ENCODE assay signal across 9 cellular contexts in the genomic region with DNA sequence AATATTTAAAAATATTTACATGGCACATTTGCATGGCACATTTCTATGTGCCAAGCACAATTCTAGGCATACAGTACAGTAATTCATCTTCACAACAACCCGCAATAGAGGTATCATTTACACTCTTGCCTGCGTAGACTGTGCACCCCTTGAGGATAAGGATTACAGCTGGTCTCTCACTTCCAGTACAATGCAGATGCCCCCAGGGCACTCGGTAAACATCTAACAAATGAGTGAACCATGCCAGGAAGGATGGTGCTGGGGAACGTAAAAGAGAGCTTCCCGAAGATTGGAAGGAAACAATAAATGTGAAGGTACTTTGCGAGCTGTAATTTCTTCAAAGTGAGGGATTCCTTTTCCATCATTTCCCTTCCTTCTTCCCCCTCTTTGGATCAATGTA. TPM values are rescaled to one million over a fixed set of nuclear protein-coding genes. Genes with fewer than 3 reads are reported as not detected.
DNase-seq lines count a peak whose midpoint lies in the region; ATAC-seq and TF ChIP-seq lines count a peak whose summit lies in the region.
"Had no signal": no experiment of that assay in that cellular context is flagged by ENCODE, and none has a peak within 500 bp of the region (broad histone marks: within the 10 kb centered on the region; RNA-seq: fewer than 3 reads in every experiment).

No MANE protein-coding gene starts in this region.

- TF ChIP-seq POLR2A in testis (IDR thresholded peaks at IDR 0.05) = no peak
- no peak for TF ChIP-seq POLR2A in ovary (IDR thresholded peaks at IDR 0.05)

- H3K36me3 ChIP-seq in testis (ENCODE audit: low read depth, missing control alignments) (no peaks in the 10 kb centered on the region), ovary (no peaks in the 10 kb centered on the region)

- H3K9me3 ChIP-seq in testis (no peaks in the 10 kb centered on the region), ovary (no peaks in the 10 kb centered on the region)

- H3K4me3 ChIP-seq in iPS-11a (ENCODE audit: low read depth, low read length) (peak overlapping the region; percentile 74), testis (peak overlapping the region; percentile 96 to 99), ovary (no peak overlapping the region)

- no peaks in the 10 kb centered on the region for H3K27me3 ChIP-seq in testis
- no peaks in the 10 kb centered on the region for H3K27me3 ChIP-seq in ovary

- peak overlapping the region; percentile 77 for H3K27ac Mint-ChIP-seq in activated B cell treated with CpG ODN at 0.5 μM for 24 hours

- DNase-seq in activated CD8-positive, alpha-beta memory T cell treated with anti-CD3 and anti-CD28 coated beads for 24 hours = peak; percentile 47
- DNase-seq in activated CD8-positive, alpha-beta memory T cell treated with anti-CD3 and anti-CD28 coated beads, Interleukin-2, amount 50 U/mL, for 4 hours = no peak
- DNase-seq in activated B cell treated with CpG ODN at 0.5 μM for 24 hours (no peak), testis (no peak), NCI-H510A (lab: John Stamatoyannopoulos, UW) (no peak), ovary (no peak)

- no peaks in the 10 kb centered on the region for H3K27me3 Mint-ChIP-seq in activated B cell treated with CpG ODN at 0.5 μM for 24 hours

- WGBS in testis, 2 donors = 34 to 39% methylated on average over 6 of the region's 6 CpGs
- 39 to 41% (median 41%) methylated on average over 6 of the region's 6 CpGs for WGBS in ovary, 3 donors

- peaks cover 61% of the 10 kb centered on the region for H3K4me1 Mint-ChIP-seq in activated B cell treated with CpG ODN at 0.5 μM for 24 hours

- CTCF ChIA-PET in activated B cell treated with CpG ODN at 0.5 μM for 24 hours (lab: Charles Lee) = interaction anchor here (1.0 to 2.0 kb wide), 3 partner anchors 10 to 65 kb away, joined by 3 to 7 read pairs (median 4); no protein-coding TSS in a partner anchor

- no peak for TF ChIP-seq CTCF in activated B cell treated with CpG ODN at 0.5 μM for 24 hours (IDR thresholded peaks at IDR 0.05)
- no peak for TF ChIP-seq CTCF in testis (IDR thresholded peaks at IDR 0.05)
- TF ChIP-seq CTCF in ovary (IDR thresholded peaks at IDR 0.05) = no peak

- peak overlapping the region; percentile 91 for H3K4me3 Mint-ChIP-seq in activated B cell treated with CpG ODN at 0.5 μM for 24 hours

- ATAC-seq in activated B cell treated with CpG ODN at 0.5 μM for 24 hours (ENCODE audit: low read depth) (no peak), GM21619 (IDR thresholded peaks at IDR 0.05; ENCODE audit: unreplicated experiment) (no peak)

- H3K4me1 ChIP-seq in testis = peaks cover 13% of the 10 kb centered on the region
- peaks cover 9% of the 10 kb centered on the region for H3K4me1 ChIP-seq in ovary (ENCODE audit: insufficient read depth)

- intact Hi-C loops in activated B cell treated with CpG ODN at 0.5 μM for 24 hours (cut with micrococcal nuclease) = no loop called here
- intact Hi-C loops in testis (cut with DNase I; ENCODE audit: low total_unique reads) = no loop called here
- intact Hi-C loops in ovary (cut with DNase I) = no loop called here

- TF ChIP-seq EP300 in ovary (IDR thresholded peaks at IDR 0.05) = no peak

- peaks cover 3% of the 10 kb centered on the region for H3K9me3 Mint-ChIP-seq in activated B cell treated with CpG ODN at 0.5 μM for 24 hours

- H3K27ac ChIP-seq in testis (no peak overlapping the region), ovary (no peak overlapping the region)

- POLR2A ChIA-PET in activated B cell treated with CpG ODN at 0.5 μM for 24 hours (lab: Charles Lee) = interaction anchor here (1.0 to 4.6 kb wide), 5 partner anchors 9 to 256 kb away, joined by 3 to 31 read pairs (median 6); a partner anchor contains a TSS

- peaks cover 53% of the 10 kb centered on the region for H3K36me3 Mint-ChIP-seq in activated B cell treated with CpG ODN at 0.5 μM for 24 hours (ENCODE audit: low read depth)

RNA-seq across cellular contexts. Expression of a gene that starts 1.3 kb away (rescaled TPM):
- 143 and 164 TPM in 2 replicates for total RNA-seq in activated B cell treated with CpG ODN at 0.5 μM for 24 hours
- 100 to 1,000 TPM in 1 of 2 donors, 10 to 100 TPM in 1; 79.8 to 109 TPM for total RNA-seq in testis
- 71.6 TPM for polyA plus RNA-seq in testis (ENCODE audit: insufficient read depth, low read depth, low replicate concordance)
- total RNA-seq in ovary = 100 to 1,000 TPM in 2 of 7 donors, 10 to 100 TPM in 5; 44.1 to 109 (median 97.2) TPM
- polyA plus RNA-seq in ovary = 10 to 100 TPM; 66.2 to 73.4 TPM

RNA-seq across cellular contexts. Expression of a gene that starts 8.9 kb away (rescaled TPM):
- total RNA-seq in activated B cell treated with CpG ODN at 0.5 μM for 24 hours (117 and 121 TPM in 2 replicates), testis (10 to 100 TPM; 28.1 to 46.7 TPM), ovary (100 to 1,000 TPM in 5 of 7 donors, 10 to 100 TPM in 2; 88.7 to 143 (median 109) TPM)
- polyA plus RNA-seq in testis (ENCODE audit: insufficient read depth, low read depth, low replicate concordance) (59.1 TPM), ovary (100 to 1,000 TPM; 133 to 145 TPM)

RNA-seq across cellular contexts. Expression of a gene that starts 19.2 kb away (rescaled TPM):
- 8.2 and 8.7 TPM in 2 replicates for total RNA-seq in activated B cell treated with CpG ODN at 0.5 μM for 24 hours
- total RNA-seq in testis = 10 to 100 TPM; 21.7 to 39.0 TPM
- 17.8 TPM for polyA plus RNA-seq in testis (ENCODE audit: insufficient read depth, low read depth, low replicate concordance)
- 10 to 100 TPM; 16.5 to 34.1 (median 21.3) TPM for total RNA-seq in ovary
- 10 to 100 TPM in 1 of 2 donors, 1 to 10 TPM in 1; 2.9 to 21.3 TPM for polyA plus RNA-seq in ovary

RNA-seq across cellular contexts. Expression of a gene that starts 37.7 kb away (rescaled TPM):
- total RNA-seq in activated B cell treated with CpG ODN at 0.5 μM for 24 hours = not detected in 2 replicates
- 1 to 10 TPM; 3.5 to 4.0 TPM for total RNA-seq in testis
- 11.2 TPM for polyA plus RNA-seq in testis (ENCODE audit: insufficient read depth, low read depth, low replicate concordance)
- total RNA-seq in ovary = not detected
- under 1 TPM in 1 of 2 donors, not detected in 1; 0.17 TPM for polyA plus RNA-seq in ovary
- total RNA-seq: glomerular endothelial cell had no signal

RNA-seq across cellular contexts. Expression of a gene that starts 46.9 kb away (rescaled TPM):
- total RNA-seq in activated B cell treated with CpG ODN at 0.5 μM for 24 hours (76.4 and 77.8 TPM in 2 replicates), testis (1 to 10 TPM; 8.0 to 9.3 TPM), ovary (10 to 100 TPM; 25.3 to 55.8 (median 43.9) TPM)
- polyA plus RNA-seq in testis (ENCODE audit: insufficient read depth, low read depth, low replicate concordance) (24.4 TPM), ovary (10 to 100 TPM; 27.2 to 38.9 TPM)
